ENCODE assay signal across 8 cellular contexts in genomic region chr1:42817440-42817767, GRCh38. TPM values are rescaled to one million over a fixed set of nuclear protein-coding genes. Genes with fewer than 3 reads are reported as not detected.
DNase-seq lines count a peak whose midpoint lies in the region; ATAC-seq and TF ChIP-seq lines count a peak whose summit lies in the region.

No MANE protein-coding gene starts in this region.

- H3K23ac ChIP-seq in neuronal stem cell (ENCODE audit: low read depth, low read length, poor library complexity): no peak overlapping the region

- H3K27ac Mint-ChIP-seq in CD4-positive, alpha-beta memory T cell: peak overlapping the region in 6 of 7 donors; percentile 12 to 88 (median 83)

- DNase-seq in CD4-positive, alpha-beta memory T cell: no peak
- DNase-seq in dorsolateral prefrontal cortex (no peak), neuronal stem cell (ENCODE audit: low spot score) (no peak), NCI-H1417 treated with DMSO at 0.1 percent for 48 hours (lab: John Stamatoyannopoulos, UW) (no peak), GOT3 (lab: John Stamatoyannopoulos, UW) (no peak), caudate nucleus (lab: John Stamatoyannopoulos, UW) (no peak)

- intact Hi-C loops in CD4-positive, alpha-beta memory T cell (cut with micrococcal nuclease): loop anchor here (1.0 to 10.0 kb wide), 6 partner anchors 50 to 483 kb away; partner anchors contain the start of genes C1orf50, CFAP57, EBNA1BP2 and FOXJ3
- intact Hi-C loops in dorsolateral prefrontal cortex (cut with DNase I): loop anchor here (1.0 to 2.0 kb wide), 3 partner anchors 29 to 51 kb away; partner anchors contain the start of genes C1orf50 (in 2 of the 2), P3H1 (in 2 of the 2) and ZNF691 (in 2 of the 2)

- WGBS in neuronal stem cell (ENCODE audit: extremely low coverage in 2 of 2, insufficient read length in 2 of 2, insufficient replicate concordance in 1 of 2), 2 donors: no CpG with 5 or more reads among the region's 13 CpGs

- POLR2A ChIA-PET in CD4-positive, alpha-beta memory T cell (lab: Charles Lee; ENCODE audit: partially characterized antibody): interaction anchor here (0.7 to 4.3 kb wide), 10 partner anchors 12 to 354 kb away, joined by 3 to 66 read pairs (median 4); partner anchors contain the start of genes C1orf50, CFAP57, EBNA1BP2 and P3H1

- ATAC-seq in HG03135 (IDR thresholded peaks at IDR 0.05; ENCODE audit: unreplicated experiment): no peak

- peak overlapping the region; percentile 95 for H3K4me2 ChIP-seq in KMS-11
- H3K4me2 ChIP-seq in neuronal stem cell (ENCODE audit: insufficient read depth, low read length, poor library complexity, severe bottlenecking): peak overlapping the region; percentile 37

- no peak overlapping the region for H2BK120ac ChIP-seq in neuronal stem cell (ENCODE audit: low read depth, low read length)

- H3K9ac ChIP-seq in KMS-11 (peak overlapping the region; percentile 88; the same call in 1 of the 2 replicates), neuronal stem cell (ENCODE audit: low read depth, low read length, poor library complexity) (no peak overlapping the region)

- CTCF ChIA-PET in CD4-positive, alpha-beta memory T cell (lab: Charles Lee; ENCODE audit: partially characterized antibody): interaction anchor here (0.9 to 2.6 kb wide), 2 partner anchors 29 to 50 kb away, joined by 3 to 18 read pairs; partner anchors contain the start of genes C1orf50, P3H1 and ZNF691

- no peak overlapping the region for H3K4ac ChIP-seq in neuronal stem cell (ENCODE audit: low read length)

- H3K4me3 Mint-ChIP-seq in CD4-positive, alpha-beta memory T cell: peak overlapping the region; percentile 79 to 87 (median 82)

- H3K4me1 Mint-ChIP-seq in CD4-positive, alpha-beta memory T cell: peaks cover 19 to 32% (median 27%) of the 10 kb centered on the region in 4 donors

- TF ChIP-seq CTCF in KMS-11 (conservative IDR thresholded peaks at IDR 0.05; ENCODE audit: low read depth, low read length): no peak
- peak in 1 of 56 donors; percentile 20 for TF ChIP-seq CTCF in dorsolateral prefrontal cortex (IDR thresholded peaks at IDR 0.05 in 54 of 56, conservative IDR thresholded peaks at IDR 0.05 in 2 of 56; ENCODE audit: low read depth in 1 of 56, partially characterized antibody in 56 of 56)

- H3K18ac ChIP-seq in neuronal stem cell (ENCODE audit: low read length): no peak overlapping the region

- no peaks in the 10 kb centered on the region for H4K20me1 ChIP-seq in KMS-11 (ENCODE audit: insufficient read depth)

- H3K9me3 ChIP-seq in CD4-positive, alpha-beta memory T cell (ENCODE audit: control insufficient read depth in 1 of 2, low read length in 2 of 2): no peaks in the 10 kb centered on the region
- H3K9me3 ChIP-seq in neuronal stem cell (replicated peaks in 1 of 2; ENCODE audit: control insufficient read depth in 2 of 2, insufficient read depth in 1 of 2, low read depth in 1 of 2, low read length in 2 of 2): no peaks in the 10 kb centered on the region

- H2BK5ac ChIP-seq in neuronal stem cell (ENCODE audit: low read length): peak overlapping the region; percentile 90

- peaks cover 1% of the 10 kb centered on the region for H3K79me1 ChIP-seq in neuronal stem cell (ENCODE audit: low read depth, low read length)

- no peak overlapping the region for H2AK5ac ChIP-seq in neuronal stem cell (ENCODE audit: low read depth, low read length)

- no peaks in the 10 kb centered on the region for H3K36me3 ChIP-seq in CD4-positive, alpha-beta memory T cell (ENCODE audit: insufficient read depth, low read length)
- H3K36me3 ChIP-seq in KMS-11 (ENCODE audit: insufficient read depth) (no peaks in the 10 kb centered on the region), neuronal stem cell (replicated peaks in 1 of 2; ENCODE audit: control insufficient read depth in 2 of 2, insufficient read depth in 2 of 2, low read length in 2 of 2) (peaks cover 0 to 9% of the 10 kb centered on the region in 2 donors)

- no peak overlapping the region for H3K14ac ChIP-seq in neuronal stem cell (ENCODE audit: low read length)

- H3K4me1 ChIP-seq in CD4-positive, alpha-beta memory T cell (ENCODE audit: insufficient read depth, low read length): peaks cover 17% of the 10 kb centered on the region
- peaks cover 18% of the 10 kb centered on the region for H3K4me1 ChIP-seq in KMS-11 (ENCODE audit: low read depth, poor library complexity, severe bottlenecking)
- H3K4me1 ChIP-seq in neuronal stem cell (ENCODE audit: control insufficient read depth in 2 of 2, insufficient read depth in 1 of 2, low read depth in 1 of 2, low read length in 2 of 2): peaks cover 3 to 6% of the 10 kb centered on the region in 2 donors

- no peak overlapping the region for H4K8ac ChIP-seq in neuronal stem cell (ENCODE audit: low read depth, low read length)

- H3K9me3 Mint-ChIP-seq in CD4-positive, alpha-beta memory T cell: no peaks in the 10 kb centered on the region

- no peak overlapping the region for H2BK12ac ChIP-seq in neuronal stem cell (ENCODE audit: low read length)

- no peaks in the 10 kb centered on the region for H3K79me2 ChIP-seq in KMS-11 (ENCODE audit: insufficient read depth, low read depth)

- peak overlapping the region; percentile 87 for H3K27ac ChIP-seq in CD4-positive, alpha-beta memory T cell (ENCODE audit: low read depth, low read length)
- H3K27ac ChIP-seq in KMS-11: no peak overlapping the region; the same call in 1 of the 2 replicates
- peak overlapping the region in 50 of 59 donors; percentile 79 to 99 (median 96) for H3K27ac ChIP-seq in dorsolateral prefrontal cortex
- H3K27ac ChIP-seq in neuronal stem cell (replicated peaks; ENCODE audit: low read length): no peak overlapping the region
- H3K27ac ChIP-seq in caudate nucleus (ENCODE audit: low read depth, low read length): no peak overlapping the region

- H3K36me3 Mint-ChIP-seq in CD4-positive, alpha-beta memory T cell: peaks cover 3 to 13% of the 10 kb centered on the region in 2 donors

- H3K27me3 Mint-ChIP-seq in CD4-positive, alpha-beta memory T cell: no peaks in the 10 kb centered on the region

- H2BK15ac ChIP-seq in neuronal stem cell (ENCODE audit: low read length): no peak overlapping the region

- H3K4me3 ChIP-seq in CD4-positive, alpha-beta memory T cell (ENCODE audit: low read length in 2 of 2): peak overlapping the region; percentile 43 to 74
- no peak overlapping the region for H3K4me3 ChIP-seq in KMS-11 (IDR thresholded peaks at IDR 0.05; ENCODE audit: insufficient read depth, low read depth, low read length)
- peak overlapping the region; percentile 64 to 94 (median 79) for H3K4me3 ChIP-seq in dorsolateral prefrontal cortex
- peak overlapping the region in 1 of 2 donors; percentile 74 for H3K4me3 ChIP-seq in neuronal stem cell (ENCODE audit: low read length in 2 of 2)

- H4K91ac ChIP-seq in neuronal stem cell (ENCODE audit: low read depth, low read length, poor library complexity): no peak overlapping the region

- peak overlapping the region; percentile 79 for H2AFZ ChIP-seq in KMS-11 (ENCODE audit: low read depth)
- H2AFZ ChIP-seq in neuronal stem cell (ENCODE audit: low read length): peak overlapping the region; percentile 99

- H3K27me3 ChIP-seq in CD4-positive, alpha-beta memory T cell (ENCODE audit: insufficient read depth, low read length): no peaks in the 10 kb centered on the region
- H3K27me3 ChIP-seq in KMS-11 (ENCODE audit: insufficient read depth, low read depth) (no peaks in the 10 kb centered on the region), dorsolateral prefrontal cortex (no peaks in the 10 kb centered on the region), neuronal stem cell (ENCODE audit: control insufficient read depth in 3 of 3, insufficient read depth in 3 of 3, low read depth in 1 of 3, low read length in 3 of 3) (no peaks in the 10 kb centered on the region)

RNA-seq across cellular contexts. Expression of gene SVBP, which starts 0.2 kb away (rescaled TPM):
- total RNA-seq in CD4-positive, alpha-beta memory T cell: 10 to 100 TPM; 20.4 to 23.5 TPM
- 10 to 100 TPM; 38.6 to 48.0 TPM for polyA plus RNA-seq in CD4-positive, alpha-beta memory T cell
- 10 to 100 TPM; 12.2 to 34.0 (median 22.7) TPM for total RNA-seq in dorsolateral prefrontal cortex
- 100 TPM for polyA plus RNA-seq in neuronal stem cell (2013, experiment 1 of 2)
- polyA plus RNA-seq in neuronal stem cell (2013, experiment 2 of 2): 103 TPM

RNA-seq across cellular contexts. Expression of gene ERMAP, which starts 0.5 kb away (rescaled TPM):
- 1 to 10 TPM; 6.5 to 8.6 TPM for total RNA-seq in CD4-positive, alpha-beta memory T cell
- 1 to 10 TPM; 2.0 to 4.1 TPM for polyA plus RNA-seq in CD4-positive, alpha-beta memory T cell
- 10 to 100 TPM in 64 of 120 experiments, 1 to 10 TPM in 56; 5.9 to 20.1 (median 10.3) TPM for total RNA-seq in dorsolateral prefrontal cortex
- 3.1 TPM for polyA plus RNA-seq in neuronal stem cell (2013, experiment 1 of 2)
- 3.0 TPM for polyA plus RNA-seq in neuronal stem cell (2013, experiment 2 of 2)

RNA-seq across cellular contexts. Expression of gene ZNF691, which starts 29.0 kb away (rescaled TPM):
- 10 to 100 TPM; 17.3 to 18.8 TPM for total RNA-seq in CD4-positive, alpha-beta memory T cell
- 1 to 10 TPM; 8.6 to 10.0 TPM for polyA plus RNA-seq in CD4-positive, alpha-beta memory T cell
- 10 to 100 TPM in 24 of 120 experiments, 1 to 10 TPM in 96; 5.0 to 13.7 (median 8.4) TPM for total RNA-seq in dorsolateral prefrontal cortex
- 12.9 TPM for polyA plus RNA-seq in neuronal stem cell (2013, experiment 1 of 2)
- 13.0 TPM for polyA plus RNA-seq in neuronal stem cell (2013, experiment 2 of 2)

RNA-seq across cellular contexts. Expression of gene TMEM269, which starts 32.6 kb away (rescaled TPM):
- total RNA-seq in CD4-positive, alpha-beta memory T cell: under 1 TPM; 0.35 to 0.36 TPM
- not detected for polyA plus RNA-seq in CD4-positive, alpha-beta memory T cell
- 1 to 10 TPM in 21 of 120 experiments, under 1 TPM in 80, not detected in 19; 0.14 to 2.3 (median 0.55) TPM for total RNA-seq in dorsolateral prefrontal cortex
- polyA plus RNA-seq in neuronal stem cell (2013, experiment 1 of 2): 1.2 TPM
- 1.2 TPM for polyA plus RNA-seq in neuronal stem cell (2013, experiment 2 of 2)

RNA-seq across cellular contexts. Expression of gene C1orf50, which starts 50.4 kb away (rescaled TPM):
- 10 to 100 TPM; 20.6 to 20.9 TPM for total RNA-seq in CD4-positive, alpha-beta memory T cell
- 1 to 10 TPM; 2.5 to 8.6 TPM for polyA plus RNA-seq in CD4-positive, alpha-beta memory T cell
- total RNA-seq in dorsolateral prefrontal cortex: 10 to 100 TPM in 68 of 120 experiments, 1 to 10 TPM in 52; 5.1 to 19.5 (median 10.6) TPM
- 3.3 TPM for polyA plus RNA-seq in neuronal stem cell (2013, experiment 1 of 2)
- 3.4 TPM for polyA plus RNA-seq in neuronal stem cell (2013, experiment 2 of 2)

Comparison
In these comparisons a context has a peak if more than half of its experiments do, and no peak if none do; other contexts are left out.
1. H3K27ac ChIP-seq: peak in CD4-positive, alpha-beta memory T cell (single experiment) and dorsolateral prefrontal cortex (50 of 59); none in KMS-11 (single experiment), neuronal stem cell (single experiment) and caudate nucleus (single experiment).